1 cellular context compared by ENCODE assay signal in genomic region chr4:153001626-153002025, GRCh38.
TF ChIP-seq lines count a peak whose summit lies in the region.

No MANE protein-coding gene starts in this region.

TF ChIP-seq in H1, 55 proteins besides CTCF, POLR2A, EP300 and RAD21:
- TF ChIP-seq EGR1 (IDR thresholded peaks at IDR 0.05; ENCODE audit: borderline replicate concordance, low read depth, low read length) = 0 out of 2 replicates have a peak, but pooled peaks have one; percentile 22
- TF ChIP-seq CEBPB (IDR thresholded peaks at IDR 0.05; ENCODE audit: low read depth, low read length) = no peak
